Comparison of ENCODE assay signal across 8 cellular contexts in genomic region chr15:90101130-90101968, GRCh38. TPM values are rescaled to one million over a fixed set of nuclear protein-coding genes. Genes with fewer than 3 reads are reported as not detected.
DNase-seq lines count a peak whose midpoint lies in the region; ATAC-seq, FAIRE-seq and TF ChIP-seq lines count a peak whose summit lies in the region.

No MANE protein-coding gene starts in this region.

- DNase-seq in EH (ENCODE audit: low read depth): peak; percentile 55
- peak; percentile 59 to 75 (median 65) for DNase-seq in Peyer's patch
- DNase-seq in bronchial epithelial cell (ENCODE audit: low read depth): no peak
- DNase-seq in inferior parietal cortex (ENCODE audit: extremely low spot score): peak; percentile 62
- DNase-seq in AG08396 (ENCODE audit: low spot score): no peak

- H3K4me3 ChIP-seq in Peyer's patch: peak overlapping the region; percentile 73 to 99 (median 88)
- peak overlapping the region; percentile 58 for H3K4me3 ChIP-seq in bronchial epithelial cell (ENCODE audit: low read depth, low read length)
- H3K4me3 ChIP-seq in skeletal muscle tissue (ENCODE audit: low read length in 3 of 3): peak overlapping the region; percentile 71 to 93 (median 77)

- TF ChIP-seq CTCF in Peyer's patch (IDR thresholded peaks at IDR 0.05) (no peak), bronchial epithelial cell (IDR thresholded peaks at IDR 0.05; ENCODE audit: insufficient read depth, low read length, severe bottlenecking) (no peak)

- no peak for TF ChIP-seq POLR2A in Peyer's patch (IDR thresholded peaks at IDR 0.05)

- no peak for FAIRE-seq in bronchial epithelial cell (lab: Jason Lieb, UNC)

- H3K27ac ChIP-seq in Peyer's patch: peak overlapping the region; percentile 89 to 98 (median 95)
- H3K27ac ChIP-seq in skeletal muscle tissue (ENCODE audit: low read depth, low read length): peak overlapping the region; percentile 96

- H3K9ac ChIP-seq in skeletal muscle tissue (ENCODE audit: low read depth in 1 of 3, low read length in 3 of 3): peak overlapping the region; percentile 90 to 99 (median 92)

- H3K27me3 ChIP-seq in Peyer's patch: no peaks in the 10 kb centered on the region
- H3K27me3 ChIP-seq in bronchial epithelial cell (ENCODE audit: control insufficient read depth, insufficient read depth, low read length): no peaks in the 10 kb centered on the region
- no peaks in the 10 kb centered on the region for H3K27me3 ChIP-seq in skeletal muscle tissue (ENCODE audit: control insufficient read depth in 3 of 3, insufficient read depth in 3 of 3, low read length in 3 of 3)

- H3K9me3 ChIP-seq in Peyer's patch: no peaks in the 10 kb centered on the region
- no peaks in the 10 kb centered on the region for H3K9me3 ChIP-seq in skeletal muscle tissue (ENCODE audit: control insufficient read depth in 3 of 3, low read length in 3 of 3)

- H3K4me1 ChIP-seq in Peyer's patch (peaks cover 6 to 52% (median 10%) of the 10 kb centered on the region in 4 donors), skeletal muscle tissue (ENCODE audit: control insufficient read depth in 3 of 3, insufficient read depth in 3 of 3, low read length in 3 of 3) (peaks cover 60 to 80% (median 73%) of the 10 kb centered on the region in 3 donors)

- ATAC-seq in HG02642 (IDR thresholded peaks at IDR 0.05; ENCODE audit: poor library complexity, unreplicated experiment): peak; percentile 15
- ATAC-seq in HG03280 (IDR thresholded peaks at IDR 0.05; ENCODE audit: unreplicated experiment): no peak

- no peaks in the 10 kb centered on the region for H3K36me3 ChIP-seq in Peyer's patch
- H3K36me3 ChIP-seq in bronchial epithelial cell (ENCODE audit: control insufficient read depth, insufficient read depth, low read length): no peaks in the 10 kb centered on the region
- peaks cover 0 to 7% (median 0%) of the 10 kb centered on the region in 3 donors for H3K36me3 ChIP-seq in skeletal muscle tissue (ENCODE audit: control insufficient read depth in 3 of 3, insufficient read depth in 3 of 3, low read length in 3 of 3)

RNA-seq across cellular contexts. Expression of gene IDH2, which starts 0.9 kb away (rescaled TPM):
- total RNA-seq in Peyer's patch (100 to 1,000 TPM in 3 of 4 donors, 10 to 100 TPM in 1; 89.9 to 184 (median 119) TPM), bronchial epithelial cell (29.5 and 59.0 TPM in 2 replicates), skeletal muscle tissue (185 TPM)

Comparison
In these comparisons a context has a peak if more than half of its experiments do, and no peak if none do; other contexts are left out.
1. DNase-seq: peak in EH (single experiment), Peyer's patch (3 of 3) and inferior parietal cortex (single experiment); none in bronchial epithelial cell (single experiment) and AG08396 (single experiment).
2. Peak in every context shown above with its lines, with median percentiles within 50 percentile points of each other: H3K4me3 ChIP-seq.